23 cellular contexts compared by ENCODE assay signal in the genomic region with DNA sequence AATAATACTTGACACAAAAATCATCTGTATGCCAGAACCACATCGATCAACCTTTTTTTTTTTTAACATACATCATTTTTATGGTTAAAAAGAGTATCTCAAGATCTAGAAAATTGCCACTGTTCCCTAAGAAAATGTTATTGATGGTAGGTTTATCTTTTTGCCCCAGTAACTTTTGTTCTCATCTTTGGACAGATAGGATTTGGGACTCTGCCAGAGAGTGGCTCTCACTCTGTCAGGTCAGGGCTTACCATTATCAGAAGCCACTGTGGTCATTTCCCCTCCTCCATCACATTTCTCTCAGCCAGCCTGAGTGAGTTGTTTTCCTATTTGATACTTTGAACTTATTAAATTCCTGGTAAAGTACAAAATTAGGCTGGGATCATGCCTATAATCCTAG.
"Had no signal": no experiment of that assay in that cellular context is flagged by ENCODE, and none has a peak within 500 bp of the region (broad histone marks: within the 10 kb centered on the region; RNA-seq: fewer than 3 reads in every experiment).

No MANE protein-coding gene starts in this region.

- DNase-seq: IMR-90, Kasumi-1, MM.1S, NCI-H1092 treated with DMSO at 0.1 percent for 48 hours, NCI-H1436, NCI-H187, NCI-H2029, NCI-H2081 treated with DMSO at 0.1 percent for 48 hours, NCI-H2171, NCI-H226, NCI-H446, NCI-H510A, NCI-H524 treated with DMSO at 0.1 percent for 48 hours, NCI-H69, NCI-H774, PC-3, SHP77, SK-N-SH, SW 1271 had no signal

- ATAC-seq: Panc1, PC-3 had no signal

- H3K9me3 ChIP-seq: SK-N-SH had no signal

- H3K27ac ChIP-seq: HL-60, KMS-11, RWPE1 had no signal
